In genomic region chr7:44072364-44073231, GRCh38 we compare ENCODE assay signal across 8 cellular contexts. TPM values are rescaled to one million over a fixed set of nuclear protein-coding genes. Genes with fewer than 3 reads are reported as not detected.
DNase-seq lines count a peak whose midpoint lies in the region; ATAC-seq and TF ChIP-seq lines count a peak whose summit lies in the region.

No MANE protein-coding gene starts in this region.

- DNase-seq in DMS114 treated with DMSO at 0.1 percent for 48 hours (lab: John Stamatoyannopoulos, UW; ENCODE audit: unreplicated experiment) (peak; percentile 62), HuH-7.5 (ENCODE audit: low spot score) (peak; percentile 81), mammary epithelial cell (peak; percentile 83), islet precursor cell (peak; percentile 91)
- DNase-seq in stimulated activated CD4-positive, alpha-beta T cell treated with anti-CD3 and anti-CD28 coated beads, Interleukin-4, amount 100 ng/mL, for 24 hours = peak; percentile 37

- H3K9ac ChIP-seq in mammary epithelial cell (ENCODE audit: insufficient read depth, low read length) = no peak overlapping the region

- ATAC-seq in SK-N-SH treated with all-trans-retinoic acid at 6 μM for 48 hours (peak; percentile 77), HG02763 (IDR thresholded peaks at IDR 0.05; ENCODE audit: unreplicated experiment) (no peak), HG03378 (IDR thresholded peaks at IDR 0.05; ENCODE audit: unreplicated experiment) (no peak)

- no peak overlapping the region for H2AFZ ChIP-seq in mammary epithelial cell (ENCODE audit: low read depth, low read length)

- dilution Hi-C loops in mammary epithelial cell (cut with HindIII; ENCODE audit: low sequenced_read_pairs) = no loop called here

- H3K4me2 ChIP-seq in mammary epithelial cell (ENCODE audit: insufficient read depth, low read depth, low read length) = peak overlapping the region; percentile 19

- CTCF ChIA-PET in mammary epithelial cell (lab: Charles Lee; ENCODE audit: low non-redundant PET) = interaction anchor here (0.6 to 1.0 kb wide), 2 partner anchors 50 to 418 kb away, joined by 4 to 5 read pairs; partner anchors contain the start of genes NUDCD3 and POLD2

- H3K4me1 ChIP-seq in mammary epithelial cell (ENCODE audit: insufficient read depth, low read length) = peaks cover 40% of the 10 kb centered on the region

- peak; percentile 75 to 76 for TF ChIP-seq CTCF in mammary epithelial cell (conservative IDR thresholded peaks at IDR 0.05 in 1 of 2, IDR thresholded peaks at IDR 0.05 in 1 of 2; ENCODE audit: extremely low read depth in 1 of 2, insufficient read depth in 1 of 2, low read depth in 1 of 2, low read length in 2 of 2)

- no TSS peak for BruUV-seq in mammary epithelial cell (replicated peaks; lab: Mats Ljungman, UMichigan)

- no peaks in the 10 kb centered on the region for H4K20me1 ChIP-seq in mammary epithelial cell (ENCODE audit: insufficient read depth, low read length)

- intact Hi-C loops in mammary epithelial cell (cut with micrococcal nuclease) = loop anchor here (1.0 to 5.0 kb wide), 3 partner anchors 50 to 405 kb away; partner anchors contain the start of gene POLD2

- in situ Hi-C loops in mammary epithelial cell (cut with MboI; ENCODE audit: low sequenced_read_pairs in 2 of 2) = no loop called here

- no peaks in the 10 kb centered on the region for H3K36me3 ChIP-seq in mammary epithelial cell (ENCODE audit: insufficient read depth, low read length)

- 27% methylated on average over 8 of the region's 12 CpGs for WGBS in mammary epithelial cell (ENCODE audit: low coverage, missing lambda C conversion rate)

- no peak overlapping the region for H3K27ac ChIP-seq in mammary epithelial cell (ENCODE audit: insufficient read depth, low read depth, low read length)

- H3K79me2 ChIP-seq in mammary epithelial cell (ENCODE audit: insufficient read depth, low read length) = no peaks in the 10 kb centered on the region

- H3K4me3 ChIP-seq in mammary epithelial cell (replicated peaks in 1 of 3; ENCODE audit: insufficient read depth in 1 of 3, low read depth in 2 of 3, low read length in 3 of 3) = no peak overlapping the region

- H3K27me3 ChIP-seq in mammary epithelial cell (ENCODE audit: insufficient read depth, low read length) = no peaks in the 10 kb centered on the region

- no peaks in the 10 kb centered on the region for H3K9me3 ChIP-seq in mammary epithelial cell (replicated peaks; ENCODE audit: insufficient read depth, low read length)

TF ChIP-seq in SK-N-SH treated with all-trans-retinoic acid at 6 μM for 48 hours, 23 proteins besides CTCF, POLR2A, EP300 and RAD21 (continues in another document):
- TF ChIP-seq BACH2 (CRISPR knock-in tag; IDR thresholded peaks at IDR 0.05; ENCODE audit: borderline replicate concordance) (no peak), ZNF70 (CRISPR knock-in tag; IDR thresholded peaks at IDR 0.05) (0 out of 2 replicates have a peak, but pooled peaks have one; percentile 18), PATZ1 (CRISPR knock-in tag; IDR thresholded peaks at IDR 0.05; ENCODE audit: borderline replicate concordance) (no peak), RARB (CRISPR knock-in tag; IDR thresholded peaks at IDR 0.05) (no peak), ZC3H10 (CRISPR knock-in tag; IDR thresholded peaks at IDR 0.05) (no peak), ARNTL (CRISPR knock-in tag; IDR thresholded peaks at IDR 0.05; ENCODE audit: borderline replicate concordance, low read depth) (no peak), GLIS3 (CRISPR knock-in tag; IDR thresholded peaks at IDR 0.05) (peak; percentile 59; the same call in 1 of the 2 replicates), CSDC2 (CRISPR knock-in tag; IDR thresholded peaks at IDR 0.05) (no peak), ISL1 (CRISPR knock-in tag; IDR thresholded peaks at IDR 0.05) (no peak), TCF4 (CRISPR knock-in tag; IDR thresholded peaks at IDR 0.05; ENCODE audit: borderline replicate concordance) (no peak), POU6F1 (CRISPR knock-in tag; IDR thresholded peaks at IDR 0.05; ENCODE audit: borderline replicate concordance, low read depth) (no peak), CSRNP3 (CRISPR knock-in tag; IDR thresholded peaks at IDR 0.05) (no peak), CREB5 (CRISPR knock-in tag; IDR thresholded peaks at IDR 0.05; ENCODE audit: low read depth) (0 out of 2 replicates have a peak, but pooled peaks have one; percentile 5), ZNF565 (CRISPR knock-in tag; conservative IDR thresholded peaks at IDR 0.05; ENCODE audit: low read depth) (no peak), ZFP30 (CRISPR knock-in tag; IDR thresholded peaks at IDR 0.05) (no peak), TOX (CRISPR knock-in tag; IDR thresholded peaks at IDR 0.05; ENCODE audit: borderline replicate concordance) (no peak)

RNA-seq across cellular contexts. Expression of gene PGAM2, which starts 7.2 kb away (rescaled TPM):
- total RNA-seq in mammary epithelial cell = not detected
- not detected for polyA plus RNA-seq in mammary epithelial cell
- polyA minus RNA-seq in mammary epithelial cell = not detected

RNA-seq across cellular contexts. Expression of gene POLM, which starts 9.7 kb away (rescaled TPM):
- 10 to 100 TPM; 11.8 to 18.7 TPM for total RNA-seq in mammary epithelial cell
- polyA plus RNA-seq in mammary epithelial cell = 5.3 TPM
- polyA minus RNA-seq in mammary epithelial cell = 4.8 TPM

RNA-seq across cellular contexts. Expression of gene DBNL, which starts 28.1 kb away (rescaled TPM):
- total RNA-seq in mammary epithelial cell = 10 to 100 TPM; 89.1 to 90.9 TPM
- polyA plus RNA-seq in mammary epithelial cell = 130 TPM
- polyA minus RNA-seq in mammary epithelial cell = 96.7 TPM

RNA-seq across cellular contexts. Expression of gene AEBP1, which starts 31.5 kb away (rescaled TPM):
- total RNA-seq in mammary epithelial cell = 10 to 100 TPM in 1 of 2 donors, under 1 TPM in 1; 0.24 to 16.7 TPM
- polyA plus RNA-seq in mammary epithelial cell = 0.06 TPM
- 5.3 TPM for polyA minus RNA-seq in mammary epithelial cell

RNA-seq across cellular contexts. Expression of gene POLD2, which starts 50.8 kb away (rescaled TPM):
- 100 to 1,000 TPM in 1 of 2 donors, 10 to 100 TPM in 1; 72.8 to 144 TPM for total RNA-seq in mammary epithelial cell
- 187 TPM for polyA plus RNA-seq in mammary epithelial cell
- 144 TPM for polyA minus RNA-seq in mammary epithelial cell

Comparison
In these comparisons a context has a peak if more than half of its experiments do, and no peak if none do; other contexts are left out.
1. DNase-seq: peak in every context shown above with its lines; median percentile 91 in islet precursor cell; 83 in mammary epithelial cell; 81 in HuH-7.5; 62 in DMS114 treated with DMSO at 0.1 percent for 48 hours; 37 in stimulated activated CD4-positive, alpha-beta T cell treated with anti-CD3 and anti-CD28 coated beads, Interleukin-4, amount 100 ng/mL, for 24 hours.